ENCODE assay signal across 8 cellular contexts in genomic region chr1:113929750-113930498, GRCh38. TPM values are rescaled to one million over a fixed set of nuclear protein-coding genes. Genes with fewer than 3 reads are reported as not detected.
A peak's percentile ranks its signal among the peaks of the same experiment; 100 is the strongest.
DNase-seq lines count a peak whose midpoint lies in the region; ATAC-seq, FAIRE-seq and TF ChIP-seq lines count a peak whose summit lies in the region.

No MANE protein-coding gene starts in this region.

- peak; percentile 36 for ATAC-seq in HG03439 (IDR thresholded peaks at IDR 0.05; ENCODE audit: unreplicated experiment)

- H3K4me1 ChIP-seq in iPS-15b (ENCODE audit: control insufficient read depth, insufficient read depth, low read length) (peaks cover 5% of the 10 kb centered on the region), small intestine (ENCODE audit: control insufficient read depth in 2 of 2, insufficient read depth in 1 of 2, low read depth in 1 of 2, low read length in 1 of 2) (peaks cover 2 to 8% of the 10 kb centered on the region in 2 donors)

- H3K36me3 ChIP-seq in iPS-15b (ENCODE audit: control insufficient read depth, insufficient read depth, low read length), result no peaks in the 10 kb centered on the region
- H3K36me3 ChIP-seq in small intestine (ENCODE audit: control insufficient read depth in 2 of 2, insufficient read depth in 2 of 2, low read length in 2 of 2), result no peaks in the 10 kb centered on the region

- H3K27me3 ChIP-seq in iPS-15b (ENCODE audit: control insufficient read depth, insufficient read depth, low read length), result no peaks in the 10 kb centered on the region
- H3K27me3 ChIP-seq in small intestine (ENCODE audit: control insufficient read depth in 2 of 2, insufficient read depth in 2 of 2, low read length in 2 of 2), result no peaks in the 10 kb centered on the region

- TF ChIP-seq CTCF in CD14-positive monocyte (IDR thresholded peaks at IDR 0.05), result peak; percentile 18
- TF ChIP-seq CTCF in astrocyte of the cerebellum (IDR thresholded peaks at IDR 0.05; ENCODE audit: low read depth, low read length, missing control alignments), result no peak

- peak overlapping the region; percentile 73 to 99 for H3K27ac ChIP-seq in small intestine (ENCODE audit: low read depth in 1 of 2, low read length in 1 of 2)

- peaks cover 52% of the 10 kb centered on the region for H3K4me1 Mint-ChIP-seq in CD14-positive monocyte
- H3K4me1 Mint-ChIP-seq in T-helper 2 cell treated with Interferon-gamma antibody and Interleukin-4, amounts not matched to agents 5 μg/mL and 100 μg/mL, for 36 hours (ENCODE audit: low read depth), result peaks cover 52% of the 10 kb centered on the region

- H3K27me3 Mint-ChIP-seq in CD14-positive monocyte (ENCODE audit: low read depth in 3 of 3), result peaks cover 1 to 3% (median 2%) of the 10 kb centered on the region in 3 donors
- H3K27me3 Mint-ChIP-seq in T-helper 2 cell treated with Interferon-gamma antibody and Interleukin-4, amounts not matched to agents 5 μg/mL and 100 μg/mL, for 36 hours (ENCODE audit: low read depth), result no peaks in the 10 kb centered on the region

- peak overlapping the region; percentile 98 to 100 (median 99) for H3K27ac Mint-ChIP-seq in CD14-positive monocyte
- H3K27ac Mint-ChIP-seq in T-helper 2 cell treated with Interferon-gamma antibody and Interleukin-4, amounts not matched to agents 5 μg/mL and 100 μg/mL, for 36 hours, result peak overlapping the region; percentile 98

- peak; percentile 55 for DNase-seq in CD14-positive monocyte (ENCODE audit: low spot score)
- peak; percentile 24 for DNase-seq in GM19240 (ENCODE audit: insufficient read length, low spot score)
- peak; percentile 55 for DNase-seq in T-helper 2 cell treated with Interferon-gamma antibody and Interleukin-4, amounts not matched to agents 5 μg/mL and 100 μg/mL, for 36 hours (ENCODE audit: low spot score)
- no peak for DNase-seq in astrocyte of the cerebellum (ENCODE audit: low read depth)
- peak; percentile 54 for DNase-seq in small intestine
- no peak for DNase-seq in NCI-H1048 (lab: John Stamatoyannopoulos, UW)

- H3K9me3 Mint-ChIP-seq in CD14-positive monocyte, result peaks cover 0 to under 1% (median 0%) of the 10 kb centered on the region in 7 donors
- H3K9me3 Mint-ChIP-seq in T-helper 2 cell treated with Interferon-gamma antibody and Interleukin-4, amounts not matched to agents 5 μg/mL and 100 μg/mL, for 36 hours, result no peaks in the 10 kb centered on the region

- no peak overlapping the region for H3K9ac ChIP-seq in iPS-15b (ENCODE audit: low read depth, low read length)

- H3K4me3 Mint-ChIP-seq in CD14-positive monocyte, result peak overlapping the region; percentile 95 to 96
- peak overlapping the region; percentile 95 for H3K4me3 Mint-ChIP-seq in T-helper 2 cell treated with Interferon-gamma antibody and Interleukin-4, amounts not matched to agents 5 μg/mL and 100 μg/mL, for 36 hours

- FAIRE-seq in small intestine (lab: Jason Lieb, UNC), result no peak

- H3K36me3 Mint-ChIP-seq in CD14-positive monocyte, result peaks cover 4 to 5% of the 10 kb centered on the region in 2 donors
- peaks cover 21% of the 10 kb centered on the region for H3K36me3 Mint-ChIP-seq in T-helper 2 cell treated with Interferon-gamma antibody and Interleukin-4, amounts not matched to agents 5 μg/mL and 100 μg/mL, for 36 hours (ENCODE audit: low read depth)

- intact Hi-C loops in CD14-positive monocyte (cut with micrococcal nuclease), result loop anchor here (1.0 to 5.0 kb wide), 3 partner anchors 25 to 63 kb away; partner anchors contain the start of genes DCLRE1B (in 2 of the 2) and PTPN22 (in 1 of the 2)

- no peaks in the 10 kb centered on the region for H3K9me3 ChIP-seq in iPS-15b (ENCODE audit: control insufficient read depth, insufficient read depth, low read length)
- no peaks in the 10 kb centered on the region for H3K9me3 ChIP-seq in small intestine (ENCODE audit: control insufficient read depth, low read depth)

- H3K4me3 ChIP-seq in astrocyte of the cerebellum (ENCODE audit: low read depth, low read length) (peak overlapping the region; percentile 96), iPS-15b (ENCODE audit: low read depth, low read length) (peak overlapping the region; percentile 78), small intestine (ENCODE audit: low read depth in 1 of 2, low read length in 2 of 2) (peak overlapping the region; percentile 87)

- in situ Hi-C loops in astrocyte of the cerebellum (cut with HindIII; ENCODE audit: low sequenced_read_pairs), result no loop called here

- WGBS in small intestine, 3 donors, result 0 to 1% (median 0%) methylated on average over 41 to 64 of the region's 64 CpGs

RNA-seq across cellular contexts. Expression of gene HIPK1, which starts 0.8 kb away (rescaled TPM):
- polyA plus RNA-seq in CD14-positive monocyte, result 10 to 100 TPM; 10.1 to 14.8 TPM
- 10 to 100 TPM in 2 of 3 donors, 1 to 10 TPM in 1; 9.5 to 11.2 (median 10.3) TPM for polyA plus RNA-seq in small intestine

RNA-seq across cellular contexts. Expression of gene DCLRE1B, which starts 24.8 kb away (rescaled TPM):
- polyA plus RNA-seq in CD14-positive monocyte (1 to 10 TPM; 4.5 to 5.7 TPM), small intestine (1 to 10 TPM in 2 of 3 donors, under 1 TPM in 1; 0.45 to 5.4 (median 1.1) TPM)

RNA-seq across cellular contexts. Expression of gene AP4B1, which starts 25.3 kb away (rescaled TPM):
- polyA plus RNA-seq in CD14-positive monocyte, result 1 to 10 TPM; 3.5 to 6.1 TPM
- 10 to 100 TPM; 12.4 to 15.4 (median 14.5) TPM for polyA plus RNA-seq in small intestine

RNA-seq across cellular contexts. Expression of gene BCL2L15, which starts 42.5 kb away (rescaled TPM):
- polyA plus RNA-seq in CD14-positive monocyte, result not detected
- polyA plus RNA-seq in small intestine, result 100 to 1,000 TPM in 2 of 3 donors, 10 to 100 TPM in 1; 79.1 to 214 (median 186) TPM

RNA-seq across cellular contexts. Expression of gene OLFML3, which starts 49.4 kb away (rescaled TPM):
- under 1 TPM; 0.28 to 0.37 TPM for polyA plus RNA-seq in CD14-positive monocyte
- 10 to 100 TPM in 1 of 3 donors, 1 to 10 TPM in 2; 2.2 to 19.5 (median 5.4) TPM for polyA plus RNA-seq in small intestine

Comparison
In these comparisons a context has a peak if more than half of its experiments do, and no peak if none do; other contexts are left out.
1. DNase-seq: peak in CD14-positive monocyte (single experiment), GM19240 (single experiment), T-helper 2 cell treated with Interferon-gamma antibody and Interleukin-4, amounts not matched to agents 5 μg/mL and 100 μg/mL, for 36 hours (single experiment) and small intestine (single experiment); none in astrocyte of the cerebellum (single experiment) and NCI-H1048 (single experiment).
2. Peak in every context shown above with its lines, with median percentiles within 50 percentile points of each other: H3K4me3 ChIP-seq.